Comparison of ENCODE assay signal across 14 cellular contexts in the genomic region with DNA sequence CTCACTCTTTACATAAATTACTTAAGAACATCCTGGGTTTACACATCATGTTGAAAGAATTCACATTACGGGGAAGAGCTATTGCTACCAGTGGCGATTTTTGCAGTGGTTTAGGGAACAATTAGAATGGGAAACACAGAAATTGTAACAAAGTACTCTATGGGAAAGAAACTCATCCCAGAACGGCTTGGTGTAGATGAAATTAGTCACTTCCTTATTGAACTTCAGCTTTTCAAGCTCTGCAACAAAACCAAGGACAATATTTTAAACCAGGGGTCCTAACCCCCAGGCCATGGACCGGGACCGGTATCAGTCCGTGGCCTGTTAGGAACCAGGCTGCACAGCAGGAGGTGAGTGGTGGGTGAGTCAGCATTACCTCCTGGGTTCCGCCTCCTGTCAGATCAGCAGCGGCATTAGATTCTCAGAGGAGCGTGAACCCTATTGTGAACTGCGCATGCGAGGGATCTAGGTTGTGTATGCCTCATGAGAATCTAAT. TPM values are rescaled to one million over a fixed set of nuclear protein-coding genes. Genes with fewer than 3 reads are reported as not detected.
DNase-seq lines count a peak whose midpoint lies in the region; ATAC-seq and TF ChIP-seq lines count a peak whose summit lies in the region.
"Had no signal": no experiment of that assay in that cellular context is flagged by ENCODE, and none has a peak within 500 bp of the region (broad histone marks: within the 10 kb centered on the region; RNA-seq: fewer than 3 reads in every experiment).

No MANE protein-coding gene starts in this region.

- intact Hi-C loops in PC-3 (cut with micrococcal nuclease), result loop anchor here (2.0 kb wide), 1 partner anchor 32 kb away; a partner anchor contains a TSS

- no peaks in the 10 kb centered on the region for H3K79me2 ChIP-seq in PC-3 (ENCODE audit: low read length)

- H3K27me3 ChIP-seq in PC-3 (ENCODE audit: low read length), result no peaks in the 10 kb centered on the region

- H3K9me3 ChIP-seq in PC-3 (ENCODE audit: low read length), result no peaks in the 10 kb centered on the region

- peaks cover 55% of the 10 kb centered on the region for H3K4me1 ChIP-seq in PC-3 (ENCODE audit: insufficient read depth, low read length)
- H3K4me1 ChIP-seq: heart right ventricle, tibial artery had no signal

- H3K27ac ChIP-seq in PC-3 (ENCODE audit: low read length) (peak overlapping the region; percentile 96), caudate nucleus (ENCODE audit: low read depth, low read length) (no peak overlapping the region)
- H3K27ac ChIP-seq: heart right ventricle, PC-9, tibial artery had no signal

- H3K9ac ChIP-seq in PC-3 (ENCODE audit: low read length), result peak overlapping the region; percentile 73

- DNase-seq in HCEC 1CT, result peak; percentile 4
- DNase-seq in PC-3, result peak; percentile 91
- DNase-seq in caudate nucleus (lab: John Stamatoyannopoulos, UW), result peak in 39 of 61 donors; percentile 6 to 80 (median 26)
- peak; percentile 33 for DNase-seq in putamen (ENCODE audit: low spot score)
- no peak for DNase-seq in NCI-H1930 (lab: John Stamatoyannopoulos, UW)
- no peak for DNase-seq in stimulated activated CD4-positive, alpha-beta T cell treated with anti-CD3 and anti-CD28 coated beads, Interleukin-2, amount 100 ng/mL, for 48 hours
- DNase-seq in HT-29 (ENCODE audit: low spot score), result no peak
- DNase-seq: CD4-positive, CD25-positive, alpha-beta regulatory T cell; heart right ventricle; naive thymus-derived CD4-positive, alpha-beta T cell; NCI-H1092; tibial artery had no signal

- no peaks in the 10 kb centered on the region for H4K20me1 ChIP-seq in PC-3 (ENCODE audit: low read length)

- POLR2A ChIA-PET in PC-3 (lab: Charles Lee; ENCODE audit: unreplicated experiment), result interaction anchor here (0.6 to 0.8 kb wide), 2 partner anchors 32 to 350 kb away, joined by 4 to 6 read pairs; a partner anchor contains a TSS

- CTCF ChIA-PET in PC-3 (lab: Charles Lee), result interaction anchor here (0.6 kb wide), 3 partner anchors 64 to 564 kb away, joined by 3 to 4 read pairs (median 3); no protein-coding TSS in a partner anchor

- peak overlapping the region; percentile 72 for H3K4me2 ChIP-seq in PC-3 (ENCODE audit: low read length)
- H3K4me2 ChIP-seq: PC-9 had no signal

- BruUV-seq in PC-3 (replicated peaks; lab: Mats Ljungman, UMichigan), result no TSS peak

- ATAC-seq in PC-3, result peak; percentile 77
- ATAC-seq: activated naive CD4-positive, alpha-beta T cell treated with anti-CD3 and anti-CD28 coated beads, Interleukin-2, amount 50 U/mL, for 72 hours; heart right ventricle; naive thymus-derived CD4-positive, alpha-beta T cell had no signal

- no peaks in the 10 kb centered on the region for H3K36me3 ChIP-seq in PC-3 (ENCODE audit: low read depth, low read length)
- H3K36me3 ChIP-seq: heart right ventricle, tibial artery had no signal

- no peak for TF ChIP-seq CTCF in PC-3 (conservative IDR thresholded peaks at IDR 0.05; ENCODE audit: low read depth, low read length)

- peak overlapping the region; percentile 37; the same call in 1 of the 2 replicates for H3K4me3 ChIP-seq in PC-3 (ENCODE audit: low read length)
- H3K4me3 ChIP-seq: heart right ventricle, PC-9, tibial artery had no signal

- H3K9me2 ChIP-seq in PC-3 (replicated peaks; ENCODE audit: low read length), result no peaks in the 10 kb centered on the region

- peak overlapping the region; percentile 54; the same call in 1 of the 2 replicates for H2AFZ ChIP-seq in PC-3 (ENCODE audit: low read length)
- H2AFZ ChIP-seq: PC-9 had no signal

- H3F3A ChIP-seq in PC-3 (ENCODE audit: low read length, unreplicated experiment), result peaks cover 4% of the 10 kb centered on the region

RNA-seq across cellular contexts. Expression of a gene that starts 32.3 kb away (rescaled TPM):
- 6.4 and 18.5 TPM in 2 replicates for total RNA-seq in PC-3 (2014; rRNA removed)
- 9.1 and 9.6 TPM in 2 replicates for total RNA-seq in HT-29 (2014; rRNA removed; shearing (Covaris generic))

Comparison
In these comparisons a context has a peak if more than half of its experiments do, and no peak if none do; other contexts are left out.
1. DNase-seq: peak in HCEC 1CT (single experiment), PC-3 (single experiment), caudate nucleus (39 of 61) and putamen (single experiment); none in NCI-H1930 (0 of 2), stimulated activated CD4-positive, alpha-beta T cell treated with anti-CD3 and anti-CD28 coated beads, Interleukin-2, amount 100 ng/mL, for 48 hours (0 of 2) and HT-29 (single experiment).